ENCODE assay signal across 18 cellular contexts in genomic region chr12:131365821-131366260, GRCh38.
DNase-seq lines count a peak whose midpoint lies in the region; ATAC-seq and TF ChIP-seq lines count a peak whose summit lies in the region.
"Had no signal": no experiment of that assay in that cellular context is flagged by ENCODE, and none has a peak within 500 bp of the region (broad histone marks: within the 10 kb centered on the region; RNA-seq: fewer than 3 reads in every experiment).

No MANE protein-coding gene starts in this region.

- no peaks in the 10 kb centered on the region for H3K79me2 ChIP-seq in Karpas-422 (ENCODE audit: low read length)

- peaks cover 58% of the 10 kb centered on the region for H3K27me3 Mint-ChIP-seq in neural crest cell (ENCODE audit: low read depth)

- H3K27ac ChIP-seq in BLaER1 = peak overlapping the region; percentile 64
- H3K27ac ChIP-seq in Peyer's patch = no peak overlapping the region
- no peak overlapping the region for H3K27ac ChIP-seq in Karpas-422 (ENCODE audit: low read length)
- H3K27ac ChIP-seq: PC-9, SJSA1 had no signal

- H3K9ac ChIP-seq in BLaER1 (no peak overlapping the region), Karpas-422 (ENCODE audit: low read length) (no peak overlapping the region)

- TF ChIP-seq POLR2A in Peyer's patch (IDR thresholded peaks at IDR 0.05) = no peak

- no peaks in the 10 kb centered on the region for H3K27me3 ChIP-seq in BLaER1
- H3K27me3 ChIP-seq in Peyer's patch = no peaks in the 10 kb centered on the region
- H3K27me3 ChIP-seq in Karpas-422 (ENCODE audit: low read length) = no peaks in the 10 kb centered on the region
- H3K27me3 ChIP-seq: SJSA1 had no signal

- DNase-seq in Peyer's patch (peak in 2 of 3 donors; percentile 33 to 37), neural crest cell (ENCODE audit: low read depth, low spot score) (no peak), Karpas-422 (no peak)
- DNase-seq in stimulated activated effector memory CD8-positive, alpha-beta T cell treated with anti-CD3 and anti-CD28 coated beads, Interleukin-12 subunit alpha, Interleukin-12 subunit beta, amount 100 ng/mL, for 72 hours (ENCODE audit: low spot score in 2 of 2) = no peak
- DNase-seq in activated CD8-positive, alpha-beta memory T cell treated with anti-CD3 and anti-CD28 coated beads for 24 hours = no peak
- DNase-seq in stimulated activated CD4-positive, alpha-beta T cell treated with anti-CD3 and anti-CD28 coated beads, Interleukin-4, amount 100 ng/mL, for 24 hours = no peak
- DNase-seq: C1 segment of cervical spinal cord; CD8-positive, alpha-beta memory T cell; DMS79; GOT3; KBM-7; NCI-H1105 treated with DMSO at 0.1 percent for 48 hours; NCI-H187; NCI-H2227 treated with DMSO at 0.1 percent for 48 hours; NCI-H524; PC-9 had no signal

- H3K9me3 ChIP-seq in BLaER1 (no peaks in the 10 kb centered on the region), Peyer's patch (no peaks in the 10 kb centered on the region), Karpas-422 (ENCODE audit: low read length) (no peaks in the 10 kb centered on the region)
- H3K9me3 ChIP-seq: SJSA1 had no signal

- H3K4me3 ChIP-seq in BLaER1 (no peak overlapping the region), Peyer's patch (no peak overlapping the region), Karpas-422 (ENCODE audit: low read length) (no peak overlapping the region)
- H3K4me3 ChIP-seq: PC-9, SJSA1 had no signal

- H4K20me1 ChIP-seq in BLaER1 (no peaks in the 10 kb centered on the region), Karpas-422 (ENCODE audit: insufficient read depth, low read depth, low read length) (no peaks in the 10 kb centered on the region)

- peaks cover 33% of the 10 kb centered on the region for H3K4me1 ChIP-seq in BLaER1
- no peaks in the 10 kb centered on the region for H3K4me1 ChIP-seq in Peyer's patch
- no peaks in the 10 kb centered on the region for H3K4me1 ChIP-seq in Karpas-422 (ENCODE audit: low read length)
- H3K4me1 ChIP-seq: SJSA1 had no signal

- peaks cover 2% of the 10 kb centered on the region for H3K36me3 Mint-ChIP-seq in neural crest cell (ENCODE audit: low read depth)
- H3K36me3 Mint-ChIP-seq in stimulated activated effector memory CD8-positive, alpha-beta T cell treated with anti-CD3 and anti-CD28 coated beads, Interleukin-12 subunit alpha, Interleukin-12 subunit beta, amount 100 ng/mL, for 72 hours = no peaks in the 10 kb centered on the region
- H3K36me3 Mint-ChIP-seq: CD8-positive, alpha-beta memory T cell had no signal

- H2AFZ ChIP-seq in Karpas-422 (ENCODE audit: low read length) = no peak overlapping the region
- H2AFZ ChIP-seq: PC-9 had no signal

- peak overlapping the region; percentile 77 for H3K4me2 ChIP-seq in BLaER1
- H3K4me2 ChIP-seq in Karpas-422 (ENCODE audit: low read depth, low read length, poor library complexity, severe bottlenecking) = no peak overlapping the region
- H3K4me2 ChIP-seq: PC-9 had no signal

- H3K36me3 ChIP-seq in BLaER1 (no peaks in the 10 kb centered on the region), Peyer's patch (no peaks in the 10 kb centered on the region), Karpas-422 (ENCODE audit: insufficient read depth, low read length) (no peaks in the 10 kb centered on the region)
- H3K36me3 ChIP-seq: SJSA1 had no signal

- peak overlapping the region; percentile 76 for H3K4me3 Mint-ChIP-seq in neural crest cell
- no peak overlapping the region for H3K4me3 Mint-ChIP-seq in stimulated activated effector memory CD8-positive, alpha-beta T cell treated with anti-CD3 and anti-CD28 coated beads, Interleukin-12 subunit alpha, Interleukin-12 subunit beta, amount 100 ng/mL, for 72 hours
- H3K4me3 Mint-ChIP-seq: CD8-positive, alpha-beta memory T cell had no signal

- TF ChIP-seq CTCF in Peyer's patch (IDR thresholded peaks at IDR 0.05) = no peak
- no peak for TF ChIP-seq CTCF in neural crest cell (conservative IDR thresholded peaks at IDR 0.05)

- ATAC-seq in stimulated activated effector memory CD8-positive, alpha-beta T cell treated with anti-CD3 and anti-CD28 coated beads, Interleukin-12 subunit alpha, Interleukin-12 subunit beta, amount 100 ng/mL, for 72 hours = peak; percentile 5

- no peaks in the 10 kb centered on the region for H3K9me2 ChIP-seq in Karpas-422 (replicated peaks; ENCODE audit: insufficient read depth, low read length)

- H3K4me1 Mint-ChIP-seq in neural crest cell = peaks cover 65% of the 10 kb centered on the region
- no peaks in the 10 kb centered on the region for H3K4me1 Mint-ChIP-seq in stimulated activated effector memory CD8-positive, alpha-beta T cell treated with anti-CD3 and anti-CD28 coated beads, Interleukin-12 subunit alpha, Interleukin-12 subunit beta, amount 100 ng/mL, for 72 hours
- H3K4me1 Mint-ChIP-seq: CD8-positive, alpha-beta memory T cell had no signal

- no peak overlapping the region for H3K27ac Mint-ChIP-seq in neural crest cell (ENCODE audit: unreplicated experiment)
- no peak overlapping the region for H3K27ac Mint-ChIP-seq in stimulated activated effector memory CD8-positive, alpha-beta T cell treated with anti-CD3 and anti-CD28 coated beads, Interleukin-12 subunit alpha, Interleukin-12 subunit beta, amount 100 ng/mL, for 72 hours
- H3K27ac Mint-ChIP-seq: CD8-positive, alpha-beta memory T cell had no signal

- H3K9me3 Mint-ChIP-seq in neural crest cell = peaks cover 2% of the 10 kb centered on the region
- no peaks in the 10 kb centered on the region for H3K9me3 Mint-ChIP-seq in stimulated activated effector memory CD8-positive, alpha-beta T cell treated with anti-CD3 and anti-CD28 coated beads, Interleukin-12 subunit alpha, Interleukin-12 subunit beta, amount 100 ng/mL, for 72 hours
- H3K9me3 Mint-ChIP-seq: CD8-positive, alpha-beta memory T cell had no signal

Comparison
In these comparisons a context has a peak if more than half of its experiments do, and no peak if none do; other contexts are left out.
1. DNase-seq: peak in Peyer's patch (2 of 3); none in neural crest cell (single experiment), stimulated activated effector memory CD8-positive, alpha-beta T cell treated with anti-CD3 and anti-CD28 coated beads, Interleukin-12 subunit alpha, Interleukin-12 subunit beta, amount 100 ng/mL, for 72 hours (0 of 2), activated CD8-positive, alpha-beta memory T cell treated with anti-CD3 and anti-CD28 coated beads for 24 hours (single experiment), Karpas-422 (single experiment) and stimulated activated CD4-positive, alpha-beta T cell treated with anti-CD3 and anti-CD28 coated beads, Interleukin-4, amount 100 ng/mL, for 24 hours (single experiment).